19 cellular contexts compared by ENCODE assay signal in genomic region chr10:12650122-12650521, GRCh38.
DNase-seq lines count a peak whose midpoint lies in the region; ATAC-seq, FAIRE-seq and TF ChIP-seq lines count a peak whose summit lies in the region.
"Had no signal": no experiment of that assay in that cellular context is flagged by ENCODE, and none has a peak within 500 bp of the region (broad histone marks: within the 10 kb centered on the region; RNA-seq: fewer than 3 reads in every experiment).

No MANE protein-coding gene starts in this region.

- no peak for TF ChIP-seq POLR2A in HepG2 (IDR thresholded peaks at IDR 0.05; ENCODE audit: insufficient read depth in 1 of 2, low read depth in 2 of 2, low read length in 2 of 2)
- no peak for TF ChIP-seq POLR2A in H1 (IDR thresholded peaks at IDR 0.05; ENCODE audit: control extremely low read depth in 1 of 2, low read depth in 2 of 2, low read length in 2 of 2)
- TF ChIP-seq POLR2A in erythroblast (IDR thresholded peaks at IDR 0.05; ENCODE audit: low read length) = no peak

- no peaks in the 10 kb centered on the region for H3K27me3 Mint-ChIP-seq in naive B cell
- H3K27me3 Mint-ChIP-seq: B cell had no signal

- no peaks in the 10 kb centered on the region for H3K36me3 ChIP-seq in liver (ENCODE audit: control insufficient read depth in 4 of 4, insufficient read depth in 3 of 4, low read depth in 1 of 4, low read length in 3 of 4)
- no peaks in the 10 kb centered on the region for H3K36me3 ChIP-seq in HepG2 (replicated peaks in 1 of 2; ENCODE audit: control insufficient read depth in 1 of 2, insufficient read depth in 2 of 2, low read length in 2 of 2)
- H3K36me3 ChIP-seq in H1 (ENCODE audit: control insufficient read depth in 2 of 4, insufficient read depth in 4 of 4, low read length in 3 of 4) = no peaks in the 10 kb centered on the region

- CTCF ChIA-PET in HepG2 (lab: Yijun Ruan, JAX; ENCODE audit: low intra/inter-chr PET ratio, low total read pairs) (no interaction called here), H1 (lab: Charles Lee; ENCODE audit: partially characterized antibody) (no interaction called here)

- H2BK15ac ChIP-seq in H1 (ENCODE audit: low read length) = no peak overlapping the region

- intact Hi-C loops in HepG2 (cut with micrococcal nuclease; ENCODE audit: unreplicated experiment) = no loop called here

- no peak overlapping the region for H2BK5ac ChIP-seq in H1 (ENCODE audit: low read depth, low read length)

- TF ChIP-seq RAD21 in liver (IDR thresholded peaks at IDR 0.05) (peak; percentile 25 to 56), HepG2 (CRISPR knock-in tag; IDR thresholded peaks at IDR 0.05) (no peak), H1 (IDR thresholded peaks at IDR 0.05 in 1 of 2, conservative IDR thresholded peaks at IDR 0.05 in 1 of 2; ENCODE audit: low read depth in 2 of 2, low read length in 2 of 2) (no peak)

- no peak overlapping the region for H3K14ac ChIP-seq in H1 (ENCODE audit: insufficient read length)

- WGBS in liver = 42% methylated on average over 8 of the region's 8 CpGs
- whole genome bisulfite sequencing in HepG2 (ENCODE audit: low lambda C conversion rate) = 18% methylated on average over 7 of the region's 8 CpGs
- 89% methylated on average over 8 of the region's 8 CpGs; no CpG with 5 or more reads in 1 of the 2 experiments for WGBS in H1 (ENCODE audit: extremely low coverage in 1 of 2, insufficient coverage in 1 of 2, insufficient read length in 1 of 2, insufficient replicate concordance in 2 of 2, low coverage in 1 of 2, low lambda C conversion rate in 2 of 2, missing lambda C conversion rate in 1 of 2), 2 experiments

- H4K91ac ChIP-seq in H1 (replicated peaks; ENCODE audit: insufficient read length, low read length) = no peak overlapping the region

- H2AFZ ChIP-seq in HepG2 (ENCODE audit: low read length) (no peak overlapping the region), H1 (ENCODE audit: low read length) (no peak overlapping the region)
- H2AFZ ChIP-seq: GM23248 had no signal

- TF ChIP-seq CTCF in liver (IDR thresholded peaks at IDR 0.05; ENCODE audit: low read depth, low read length, missing input control) = no peak
- TF ChIP-seq CTCF in HepG2 (CRISPR knock-in tag; IDR thresholded peaks at IDR 0.05) = no peak
- TF ChIP-seq CTCF in H1 (IDR thresholded peaks at IDR 0.05; ENCODE audit: control extremely low read depth in 1 of 3, insufficient read depth in 1 of 3, low read depth in 1 of 3, low read length in 3 of 3) = no peak

- no peak overlapping the region for H3K18ac ChIP-seq in H1 (ENCODE audit: extremely low read depth, low read length)

- H3K4me2 ChIP-seq in HepG2 (ENCODE audit: low read depth, low read length) (no peak overlapping the region), H1 (ENCODE audit: insufficient read depth in 1 of 2, low read depth in 2 of 2, low read length in 2 of 2) (no peak overlapping the region)
- H3K4me2 ChIP-seq: BLaER1 treated with 17β-estradiol and CSF1 and Interleukin-3, amounts not matched to agents 10 nM and 100 nM had no signal

- H3K4me1 Mint-ChIP-seq in naive B cell = peaks cover 6 to 17% (median 11%) of the 10 kb centered on the region in 3 donors
- H3K4me1 Mint-ChIP-seq: B cell had no signal

- ATAC-seq in HepG2 (no peak), naive B cell (ENCODE audit: low read depth in 2 of 2) (no peak)
- ATAC-seq: CD8-positive, alpha-beta T cell; HCT116 had no signal

- no peaks in the 10 kb centered on the region for H3K23me2 ChIP-seq in H1 (ENCODE audit: low read depth, low read length)

- POLR2A ChIA-PET in HepG2 (lab: Yijun Ruan, JAX) (no interaction called here), H1 (lab: Charles Lee; ENCODE audit: partially characterized antibody) (no interaction called here)

- DNase-seq in HepG2 (ENCODE audit: low spot score) = no peak
- DNase-seq in H1 (ENCODE audit: low read depth in 1 of 2, low spot score in 2 of 2) = no peak
- no peak for DNase-seq in naive B cell
- no peak for DNase-seq in activated CD8-positive, alpha-beta memory T cell treated with anti-CD3 and anti-CD28 coated beads, Interleukin-2, amount 50 U/mL, for 4 hours
- DNase-seq in activated CD4-positive, alpha-beta T cell treated with anti-CD3 and anti-CD28 coated beads for 48 hours = no peak
- no peak for DNase-seq in erythroblast (lab: John Stamatoyannopoulos, UW)
- DNase-seq: Calu3; CD8-positive, alpha-beta T cell; GM23248; H7; HFFc6; IMR-90 had no signal

- no peak overlapping the region for H2BK120ac ChIP-seq in H1 (replicated peaks; ENCODE audit: low read depth, low read length)

- H3K27ac ChIP-seq in liver (ENCODE audit: low read depth in 1 of 2, low read length in 2 of 2) (peak overlapping the region; percentile 24 to 62), HepG2 (ENCODE audit: extremely low read length, insufficient read depth, low read length) (no peak overlapping the region), H1 (ENCODE audit: low read depth, low read length) (no peak overlapping the region)
- H3K27ac ChIP-seq: BLaER1 treated with 17β-estradiol and CSF1 and Interleukin-3, amounts not matched to agents 10 nM and 100 nM; GM23248; HL-60 had no signal

- BruUV-seq in HepG2 (replicated peaks; lab: Mats Ljungman, UMichigan) = no TSS peak

- no peak overlapping the region for H2BK20ac ChIP-seq in H1 (ENCODE audit: low read length)

- peaks cover 0 to 14% (median 5%) of the 10 kb centered on the region in 7 donors for H3K9me3 Mint-ChIP-seq in naive B cell
- H3K9me3 Mint-ChIP-seq: HFFc6 had no signal

- peaks cover 0 to 29% (median 26%) of the 10 kb centered on the region in 4 donors for H3K4me1 ChIP-seq in liver (ENCODE audit: control insufficient read depth in 4 of 4, insufficient read depth in 4 of 4, low read length in 3 of 4)
- H3K4me1 ChIP-seq in HepG2 (ENCODE audit: insufficient read depth, low read length) = no peaks in the 10 kb centered on the region
- H3K4me1 ChIP-seq in H1 (replicated peaks in 1 of 4; ENCODE audit: control insufficient read depth in 3 of 4, insufficient read depth in 4 of 4, low read length in 3 of 4) = no peaks in the 10 kb centered on the region
- H3K4me1 ChIP-seq: BLaER1 treated with 17β-estradiol and CSF1 and Interleukin-3, amounts not matched to agents 10 nM and 100 nM had no signal

- H3K27me3 ChIP-seq in liver (ENCODE audit: control insufficient read depth in 4 of 4, insufficient read depth in 4 of 4, low read length in 3 of 4) = no peaks in the 10 kb centered on the region
- H3K27me3 ChIP-seq in HepG2 (ENCODE audit: control insufficient read depth in 1 of 2, insufficient read depth in 2 of 2, low read length in 2 of 2) = peaks cover 0 to 8% of the 10 kb centered on the region in 2 experiments; a peak in 2 of 5 replicates
- H3K27me3 ChIP-seq in H1 (replicated peaks in 1 of 4; ENCODE audit: control insufficient read depth in 3 of 4, extremely low read depth in 1 of 4, insufficient read depth in 3 of 4, low read length in 3 of 4) = no peaks in the 10 kb centered on the region
- H3K27me3 ChIP-seq: BLaER1 treated with 17β-estradiol and CSF1 and Interleukin-3, amounts not matched to agents 10 nM and 100 nM had no signal

- H3K56ac ChIP-seq in H1 (replicated peaks; ENCODE audit: insufficient read length, low read depth, low read length) = no peak overlapping the region

- H4K20me1 ChIP-seq in HepG2 (ENCODE audit: insufficient read depth, low read length) (no peaks in the 10 kb centered on the region), H1 (replicated peaks in 1 of 2; ENCODE audit: control insufficient read depth in 1 of 2, insufficient read depth in 2 of 2, low read length in 2 of 2) (peaks cover 0 to 3% of the 10 kb centered on the region in 2 experiments)

- H3K79me1 ChIP-seq in H1 (ENCODE audit: low read depth, low read length) = no peaks in the 10 kb centered on the region

- no peak overlapping the region for H4K8ac ChIP-seq in H1 (ENCODE audit: extremely low read depth, insufficient read depth, low read length)

- H3K36me3 Mint-ChIP-seq in naive B cell = peaks cover 14 to 15% of the 10 kb centered on the region in 2 donors

- H3K4me3 Mint-ChIP-seq in naive B cell = no peak overlapping the region
- H3K4me3 Mint-ChIP-seq: B cell; CD8-positive, alpha-beta T cell; HFFc6 had no signal

- no peak for TF ChIP-seq EP300 in HepG2 (IDR thresholded peaks at IDR 0.05; ENCODE audit: low read depth in 2 of 2, low read length in 2 of 2)
- no peak for TF ChIP-seq EP300 in HepG2 (CRISPR knock-in tag; IDR thresholded peaks at IDR 0.05; ENCODE audit: borderline replicate concordance)
- TF ChIP-seq EP300 in H1 (IDR thresholded peaks at IDR 0.05; ENCODE audit: borderline replicate concordance in 1 of 2, low read depth in 2 of 2, low read length in 2 of 2) = no peak

- H2AK5ac ChIP-seq in H1 (ENCODE audit: low read depth, low read length) = peak overlapping the region; percentile 72; the same call in 1 of the 2 replicates

- H3K9ac ChIP-seq in liver (ENCODE audit: low read depth in 1 of 2, low read length in 2 of 2) (no peak overlapping the region), HepG2 (ENCODE audit: insufficient read depth, low read depth, low read length) (no peak overlapping the region), H1 (replicated peaks in 1 of 4; ENCODE audit: extremely low read depth in 1 of 4, low read depth in 3 of 4, low read length in 3 of 4) (no peak overlapping the region)
- H3K9ac ChIP-seq: BLaER1 treated with 17β-estradiol and CSF1 and Interleukin-3, amounts not matched to agents 10 nM and 100 nM; GM23248 had no signal

- no peak for FAIRE-seq in HepG2 (lab: Jason Lieb, UNC)
- FAIRE-seq in H1 (lab: Jason Lieb, UNC) = no peak
- FAIRE-seq: G401.6, GM12891 had no signal

- peak overlapping the region in 4 of 6 donors; percentile 59 to 91 (median 67) for H3K27ac Mint-ChIP-seq in naive B cell
- H3K27ac Mint-ChIP-seq: B cell; CD8-positive, alpha-beta T cell; HFFc6 had no signal

- H3K23ac ChIP-seq in H1 (ENCODE audit: insufficient read length) = no peak overlapping the region

- H2BK12ac ChIP-seq in H1 (ENCODE audit: low read depth, low read length) = no peak overlapping the region

- no peak overlapping the region for H3K4me3 ChIP-seq in liver (ENCODE audit: low read depth in 1 of 3, low read length in 3 of 3)
- H3K4me3 ChIP-seq in HepG2 (replicated peaks in 1 of 3; ENCODE audit: insufficient read depth in 1 of 3, low read depth in 2 of 3, low read length in 3 of 3) = no peak overlapping the region
- no peak overlapping the region for H3K4me3 ChIP-seq in H1 (ENCODE audit: extremely low read depth in 1 of 4, insufficient read depth in 2 of 4, low read depth in 3 of 4, low read length in 4 of 4)
- H3K4me3 ChIP-seq: BLaER1 treated with 17β-estradiol and CSF1 and Interleukin-3, amounts not matched to agents 10 nM and 100 nM; GM23248 had no signal

- no peak overlapping the region for H4K5ac ChIP-seq in H1 (ENCODE audit: insufficient read length, low read depth, low read length)

- H3K9me3 ChIP-seq in liver (ENCODE audit: control insufficient read depth in 4 of 4, low read length in 3 of 4) (no peaks in the 10 kb centered on the region), HepG2 (ENCODE audit: low read length) (no peaks in the 10 kb centered on the region), H1 (ENCODE audit: insufficient read depth in 2 of 2, low read depth in 1 of 2, low read length in 1 of 2) (no peaks in the 10 kb centered on the region)

- H3K4ac ChIP-seq in H1 (replicated peaks; ENCODE audit: insufficient read length, low read depth, low read length) = no peak overlapping the region

- in situ Hi-C loops in HepG2 (cut with HindIII; ENCODE audit: extremely low pct_ligation_motif_present, low pct_unique_long_range_greater_than_20kb) = loop anchor here (10.0 kb wide), 1 partner anchor 385 kb away; no protein-coding TSS in a partner anchor

- no peaks in the 10 kb centered on the region for H3K79me2 ChIP-seq in HepG2 (ENCODE audit: insufficient read depth, low read length)
- H3K79me2 ChIP-seq in H1 (ENCODE audit: control insufficient read depth in 1 of 2, insufficient read depth in 2 of 2, low read length in 2 of 2) = no peaks in the 10 kb centered on the region

Comparison
In these comparisons a context has a peak if more than half of its experiments do, and no peak if none do; other contexts are left out.
1. H3K27ac ChIP-seq: peak in liver (2 of 2); none in HepG2 (single experiment) and H1 (single experiment).